Comparison of ENCODE assay signal across 1 cellular context in the genomic region with DNA sequence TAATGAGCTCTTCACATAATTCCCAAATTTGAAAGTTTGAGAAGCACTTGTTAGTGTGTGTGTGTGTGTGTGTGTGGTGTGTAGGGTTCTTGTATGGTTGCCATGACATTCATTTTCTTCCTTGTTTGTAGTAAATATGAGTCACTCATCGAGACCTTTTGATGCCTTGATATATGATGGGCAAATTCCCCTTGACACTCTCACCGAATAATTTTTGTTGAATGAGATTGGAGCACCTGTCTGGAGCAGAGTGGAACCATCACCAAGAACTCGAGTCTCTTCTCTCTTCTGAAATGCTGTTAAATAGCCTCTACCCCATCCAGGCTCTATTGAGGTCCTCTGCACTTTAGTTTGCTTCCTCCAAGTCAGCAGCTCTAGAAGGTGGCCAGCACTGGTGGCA.
TF ChIP-seq lines count a peak whose summit lies in the region.

No MANE protein-coding gene starts in this region.

TF ChIP-seq in K562, 482 proteins besides CTCF, POLR2A, EP300 and RAD21:
- no peak for TF ChIP-seq HEY1 (CRISPR knock-in tag; IDR thresholded peaks at IDR 0.05; ENCODE audit: borderline replicate concordance)
- no peak for TF ChIP-seq ZNF551 (CRISPR knock-in tag; IDR thresholded peaks at IDR 0.05)
- TF ChIP-seq, protein P1, sequence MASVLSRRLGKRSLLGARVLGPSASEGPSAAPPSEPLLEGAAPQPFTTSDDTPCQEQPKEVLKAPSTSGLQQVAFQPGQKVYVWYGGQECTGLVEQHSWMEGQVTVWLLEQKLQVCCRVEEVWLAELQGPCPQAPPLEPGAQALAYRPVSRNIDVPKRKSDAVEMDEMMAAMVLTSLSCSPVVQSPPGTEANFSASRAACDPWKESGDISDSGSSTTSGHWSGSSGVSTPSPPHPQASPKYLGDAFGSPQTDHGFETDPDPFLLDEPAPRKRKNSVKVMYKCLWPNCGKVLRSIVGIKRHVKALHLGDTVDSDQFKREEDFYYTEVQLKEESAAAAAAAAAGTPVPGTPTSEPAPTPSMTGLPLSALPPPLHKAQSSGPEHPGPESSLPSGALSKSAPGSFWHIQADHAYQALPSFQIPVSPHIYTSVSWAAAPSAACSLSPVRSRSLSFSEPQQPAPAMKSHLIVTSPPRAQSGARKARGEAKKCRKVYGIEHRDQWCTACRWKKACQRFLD (CRISPR knock-in tag; IDR thresholded peaks at IDR 0.05) = no peak
- peak; percentile 34 for TF ChIP-seq RFX1 (IDR thresholded peaks at IDR 0.05)
- no peak for TF ChIP-seq CAMTA2 (CRISPR knock-in tag; conservative IDR thresholded peaks at IDR 0.05)
- no peak for TF ChIP-seq PRPF4 (IDR thresholded peaks at IDR 0.05; ENCODE audit: insufficient read depth, low read depth, low read length, poor library complexity, severe bottlenecking)
- no peak for TF ChIP-seq SAFB (IDR thresholded peaks at IDR 0.05; ENCODE audit: borderline replicate concordance, low read depth, low read length)
- no peak for TF ChIP-seq SIX5 (IDR thresholded peaks at IDR 0.05; ENCODE audit: borderline replicate concordance in 1 of 2, insufficient read depth in 1 of 2, low read depth in 1 of 2, low read length in 2 of 2)
